Comparison of ENCODE assay signal across 1 cellular context in the genomic region with DNA sequence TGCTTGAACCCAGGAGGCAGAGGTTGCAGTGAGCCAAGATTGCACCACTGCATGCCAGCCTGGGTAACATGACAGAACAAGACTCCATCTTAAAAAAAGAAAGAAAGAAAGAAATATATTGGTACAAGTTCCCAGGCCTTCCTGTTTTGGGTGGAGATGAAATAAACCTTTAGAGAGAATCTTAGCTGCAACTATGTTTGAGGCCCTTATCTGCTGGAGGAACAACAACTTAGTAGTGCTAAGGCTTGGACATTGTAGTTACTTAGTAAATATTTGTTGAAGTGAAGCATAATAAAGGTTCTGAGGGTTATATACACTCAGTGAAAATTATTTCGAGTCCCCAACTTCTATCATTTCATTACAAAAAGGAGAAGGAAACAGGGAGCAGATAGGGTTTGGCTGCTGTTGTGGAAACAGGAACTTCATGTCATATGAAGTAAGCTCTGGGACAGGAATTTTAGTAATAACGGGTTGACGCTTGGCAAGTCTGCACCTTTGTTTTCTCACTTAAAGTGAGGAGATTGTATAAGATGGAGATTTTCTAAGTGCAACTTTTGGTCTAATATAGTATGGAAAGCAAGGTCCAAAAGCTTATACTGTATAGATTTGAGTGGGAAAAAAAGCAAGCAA.
TF ChIP-seq lines count a peak whose summit lies in the region.

No MANE protein-coding gene starts in this region.

TF ChIP-seq in GM23338, 12 proteins besides CTCF, POLR2A, EP300 and RAD21 (continued from another document):
- TF ChIP-seq, protein P1, sequence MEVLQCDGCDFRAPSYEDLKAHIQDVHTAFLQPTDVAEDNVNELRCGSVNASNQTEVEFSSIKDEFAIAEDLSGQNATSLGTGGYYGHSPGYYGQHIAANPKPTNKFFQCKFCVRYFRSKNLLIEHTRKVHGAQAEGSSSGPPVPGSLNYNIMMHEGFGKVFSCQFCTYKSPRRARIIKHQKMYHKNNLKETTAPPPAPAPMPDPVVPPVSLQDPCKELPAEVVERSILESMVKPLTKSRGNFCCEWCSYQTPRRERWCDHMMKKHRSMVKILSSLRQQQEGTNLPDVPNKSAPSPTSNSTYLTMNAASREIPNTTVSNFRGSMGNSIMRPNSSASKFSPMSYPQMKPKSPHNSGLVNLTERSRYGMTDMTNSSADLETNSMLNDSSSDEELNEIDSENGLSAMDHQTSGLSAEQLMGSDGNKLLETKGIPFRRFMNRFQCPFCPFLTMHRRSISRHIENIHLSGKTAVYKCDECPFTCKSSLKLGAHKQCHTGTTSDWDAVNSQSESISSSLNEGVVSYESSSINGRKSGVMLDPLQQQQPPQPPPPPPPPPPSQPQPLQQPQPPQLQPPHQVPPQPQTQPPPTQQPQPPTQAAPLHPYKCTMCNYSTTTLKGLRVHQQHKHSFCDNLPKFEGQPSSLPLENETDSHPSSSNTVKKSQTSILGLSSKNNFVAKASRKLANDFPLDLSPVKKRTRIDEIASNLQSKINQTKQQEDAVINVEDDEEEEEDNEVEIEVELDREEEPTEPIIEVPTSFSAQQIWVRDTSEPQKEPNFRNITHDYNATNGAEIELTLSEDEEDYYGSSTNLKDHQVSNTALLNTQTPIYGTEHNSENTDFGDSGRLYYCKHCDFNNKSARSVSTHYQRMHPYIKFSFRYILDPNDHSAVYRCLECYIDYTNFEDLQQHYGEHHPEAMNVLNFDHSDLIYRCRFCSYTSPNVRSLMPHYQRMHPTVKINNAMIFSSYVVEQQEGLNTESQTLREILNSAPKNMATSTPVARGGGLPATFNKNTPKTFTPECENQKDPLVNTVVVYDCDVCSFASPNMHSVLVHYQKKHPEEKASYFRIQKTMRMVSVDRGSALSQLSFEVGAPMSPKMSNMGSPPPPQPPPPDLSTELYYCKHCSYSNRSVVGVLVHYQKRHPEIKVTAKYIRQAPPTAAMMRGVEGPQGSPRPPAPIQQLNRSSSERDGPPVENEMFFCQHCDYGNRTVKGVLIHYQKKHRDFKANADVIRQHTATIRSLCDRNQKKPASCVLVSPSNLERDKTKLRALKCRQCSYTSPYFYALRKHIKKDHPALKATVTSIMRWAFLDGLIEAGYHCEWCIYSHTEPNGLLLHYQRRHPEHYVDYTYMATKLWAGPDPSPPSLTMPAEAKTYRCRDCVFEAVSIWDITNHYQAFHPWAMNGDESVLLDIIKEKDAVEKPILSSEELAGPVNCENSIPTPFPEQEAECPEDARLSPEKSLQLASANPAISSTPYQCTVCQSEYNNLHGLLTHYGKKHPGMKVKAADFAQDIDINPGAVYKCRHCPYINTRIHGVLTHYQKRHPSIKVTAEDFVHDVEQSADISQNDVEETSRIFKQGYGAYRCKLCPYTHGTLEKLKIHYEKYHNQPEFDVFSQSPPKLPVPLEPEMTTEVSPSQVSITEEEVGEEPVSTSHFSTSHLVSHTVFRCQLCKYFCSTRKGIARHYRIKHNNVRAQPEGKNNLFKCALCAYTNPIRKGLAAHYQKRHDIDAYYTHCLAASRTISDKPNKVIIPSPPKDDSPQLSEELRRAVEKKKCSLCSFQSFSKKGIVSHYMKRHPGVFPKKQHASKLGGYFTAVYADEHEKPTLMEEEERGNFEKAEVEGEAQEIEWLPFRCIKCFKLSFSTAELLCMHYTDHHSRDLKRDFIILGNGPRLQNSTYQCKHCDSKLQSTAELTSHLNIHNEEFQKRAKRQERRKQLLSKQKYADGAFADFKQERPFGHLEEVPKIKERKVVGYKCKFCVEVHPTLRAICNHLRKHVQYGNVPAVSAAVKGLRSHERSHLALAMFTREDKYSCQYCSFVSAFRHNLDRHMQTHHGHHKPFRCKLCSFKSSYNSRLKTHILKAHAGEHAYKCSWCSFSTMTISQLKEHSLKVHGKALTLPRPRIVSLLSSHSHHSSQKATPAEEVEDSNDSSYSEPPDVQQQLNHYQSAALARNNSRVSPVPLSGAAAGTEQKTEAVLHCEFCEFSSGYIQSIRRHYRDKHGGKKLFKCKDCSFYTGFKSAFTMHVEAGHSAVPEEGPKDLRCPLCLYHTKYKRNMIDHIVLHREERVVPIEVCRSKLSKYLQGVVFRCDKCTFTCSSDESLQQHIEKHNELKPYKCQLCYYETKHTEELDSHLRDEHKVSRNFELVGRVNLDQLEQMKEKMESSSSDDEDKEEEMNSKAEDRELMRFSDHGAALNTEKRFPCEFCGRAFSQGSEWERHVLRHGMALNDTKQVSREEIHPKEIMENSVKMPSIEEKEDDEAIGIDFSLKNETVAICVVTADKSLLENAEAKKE (CRISPR knock-in tag; IDR thresholded peaks at IDR 0.05), result no peak
- TF ChIP-seq ZNF114 (CRISPR knock-in tag; IDR thresholded peaks at IDR 0.05), result no peak
- no peak for TF ChIP-seq POLR2AphosphoS5 (IDR thresholded peaks at IDR 0.05; ENCODE audit: low read depth)
- TF ChIP-seq, protein P2, sequence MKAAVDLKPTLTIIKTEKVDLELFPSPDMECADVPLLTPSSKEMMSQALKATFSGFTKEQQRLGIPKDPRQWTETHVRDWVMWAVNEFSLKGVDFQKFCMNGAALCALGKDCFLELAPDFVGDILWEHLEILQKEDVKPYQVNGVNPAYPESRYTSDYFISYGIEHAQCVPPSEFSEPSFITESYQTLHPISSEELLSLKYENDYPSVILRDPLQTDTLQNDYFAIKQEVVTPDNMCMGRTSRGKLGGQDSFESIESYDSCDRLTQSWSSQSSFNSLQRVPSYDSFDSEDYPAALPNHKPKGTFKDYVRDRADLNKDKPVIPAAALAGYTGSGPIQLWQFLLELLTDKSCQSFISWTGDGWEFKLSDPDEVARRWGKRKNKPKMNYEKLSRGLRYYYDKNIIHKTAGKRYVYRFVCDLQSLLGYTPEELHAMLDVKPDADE (IDR thresholded peaks at IDR 0.05), result no peak
- TF ChIP-seq EZH2 (IDR thresholded peaks at IDR 0.05; ENCODE audit: low read depth, unreplicated experiment), result no peak
- no peak for TF ChIP-seq EZH2phosphoT487 (IDR thresholded peaks at IDR 0.05; ENCODE audit: unreplicated experiment)
- TF ChIP-seq, protein P3, sequence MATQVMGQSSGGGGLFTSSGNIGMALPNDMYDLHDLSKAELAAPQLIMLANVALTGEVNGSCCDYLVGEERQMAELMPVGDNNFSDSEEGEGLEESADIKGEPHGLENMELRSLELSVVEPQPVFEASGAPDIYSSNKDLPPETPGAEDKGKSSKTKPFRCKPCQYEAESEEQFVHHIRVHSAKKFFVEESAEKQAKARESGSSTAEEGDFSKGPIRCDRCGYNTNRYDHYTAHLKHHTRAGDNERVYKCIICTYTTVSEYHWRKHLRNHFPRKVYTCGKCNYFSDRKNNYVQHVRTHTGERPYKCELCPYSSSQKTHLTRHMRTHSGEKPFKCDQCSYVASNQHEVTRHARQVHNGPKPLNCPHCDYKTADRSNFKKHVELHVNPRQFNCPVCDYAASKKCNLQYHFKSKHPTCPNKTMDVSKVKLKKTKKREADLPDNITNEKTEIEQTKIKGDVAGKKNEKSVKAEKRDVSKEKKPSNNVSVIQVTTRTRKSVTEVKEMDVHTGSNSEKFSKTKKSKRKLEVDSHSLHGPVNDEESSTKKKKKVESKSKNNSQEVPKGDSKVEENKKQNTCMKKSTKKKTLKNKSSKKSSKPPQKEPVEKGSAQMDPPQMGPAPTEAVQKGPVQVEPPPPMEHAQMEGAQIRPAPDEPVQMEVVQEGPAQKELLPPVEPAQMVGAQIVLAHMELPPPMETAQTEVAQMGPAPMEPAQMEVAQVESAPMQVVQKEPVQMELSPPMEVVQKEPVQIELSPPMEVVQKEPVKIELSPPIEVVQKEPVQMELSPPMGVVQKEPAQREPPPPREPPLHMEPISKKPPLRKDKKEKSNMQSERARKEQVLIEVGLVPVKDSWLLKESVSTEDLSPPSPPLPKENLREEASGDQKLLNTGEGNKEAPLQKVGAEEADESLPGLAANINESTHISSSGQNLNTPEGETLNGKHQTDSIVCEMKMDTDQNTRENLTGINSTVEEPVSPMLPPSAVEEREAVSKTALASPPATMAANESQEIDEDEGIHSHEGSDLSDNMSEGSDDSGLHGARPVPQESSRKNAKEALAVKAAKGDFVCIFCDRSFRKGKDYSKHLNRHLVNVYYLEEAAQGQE (IDR thresholded peaks at IDR 0.05; ENCODE audit: unreplicated experiment), result no peak
- no peak for TF ChIP-seq ZNF331 (CRISPR knock-in tag; IDR thresholded peaks at IDR 0.05; ENCODE audit: low read depth)
- no peak for TF ChIP-seq STAT1 (IDR thresholded peaks at IDR 0.05; ENCODE audit: unreplicated experiment)
- no peak for TF ChIP-seq JUNB (IDR thresholded peaks at IDR 0.05; ENCODE audit: unreplicated experiment)
- TF ChIP-seq NANOG (IDR thresholded peaks at IDR 0.05; ENCODE audit: borderline replicate concordance), result no peak
